ENCODE assay signal across 21 cellular contexts in genomic region chr1:33120436-33121231, GRCh38. TPM values are rescaled to one million over a fixed set of nuclear protein-coding genes. Genes with fewer than 3 reads are reported as not detected.
DNase-seq lines count a peak whose midpoint lies in the region; ATAC-seq, FAIRE-seq and TF ChIP-seq lines count a peak whose summit lies in the region.
"Had no signal": no experiment of that assay in that cellular context is flagged by ENCODE, and none has a peak within 500 bp of the region (broad histone marks: within the 10 kb centered on the region; RNA-seq: fewer than 3 reads in every experiment).

No MANE protein-coding gene starts in this region.

- no peak overlapping the region for H3K27ac ChIP-seq in Karpas-422 (ENCODE audit: low read length)
- H3K27ac ChIP-seq in K562 (ENCODE audit: extremely low read depth, low read depth, low read length), result no peak overlapping the region
- H3K27ac ChIP-seq: 22Rv1, cardiac muscle cell, tibial nerve had no signal

- H3K27me3 ChIP-seq in Karpas-422 (ENCODE audit: low read length) (no peaks in the 10 kb centered on the region), K562 (ENCODE audit: control insufficient read depth in 2 of 2, insufficient read depth in 2 of 2, low read length in 2 of 2) (peaks cover 24 to 49% of the 10 kb centered on the region in 2 experiments; a peak in 4 of 5 replicates)
- H3K27me3 ChIP-seq: cardiac muscle cell, tibial nerve had no signal

- H3K9ac ChIP-seq in Karpas-422 (ENCODE audit: low read length) (peak overlapping the region; percentile 61), K562 (ENCODE audit: insufficient read depth in 1 of 2, low read depth in 2 of 2, low read length in 2 of 2) (no peak overlapping the region)

- intact Hi-C loops in activated CD4-positive, alpha-beta memory T cell treated with anti-CD3 and anti-CD28 coated beads for 36 hours (cut with micrococcal nuclease), result no loop called here
- intact Hi-C loops in K562 (cut with micrococcal nuclease), result no loop called here

- no peaks in the 10 kb centered on the region for H3K79me2 ChIP-seq in Karpas-422 (ENCODE audit: low read length)
- H3K79me2 ChIP-seq in K562 (ENCODE audit: control insufficient read depth, insufficient read depth, low read length), result no peaks in the 10 kb centered on the region

- peaks cover 13% of the 10 kb centered on the region for H3K36me3 Mint-ChIP-seq in activated CD4-positive, alpha-beta memory T cell treated with anti-CD3 and anti-CD28 coated beads, Interleukin-2, amount 10 ng/mL, durations not matched to agents 7 days and 5 days (ENCODE audit: low read depth)
- peaks cover 7% of the 10 kb centered on the region for H3K36me3 Mint-ChIP-seq in activated CD4-positive, alpha-beta memory T cell treated with anti-CD3 and anti-CD28 coated beads for 36 hours

- CTCF ChIA-PET in activated CD4-positive, alpha-beta memory T cell treated with anti-CD3 and anti-CD28 coated beads, Interleukin-2, amount 10 ng/mL, durations not matched to agents 7 days and 5 days (lab: Charles Lee), result interaction anchor here (0.6 kb wide), 1 partner anchor 96 kb away, joined by 5 read pairs; no protein-coding TSS in a partner anchor
- CTCF ChIA-PET in activated CD4-positive, alpha-beta memory T cell treated with anti-CD3 and anti-CD28 coated beads for 36 hours (lab: Charles Lee), result interaction anchor here (1.0 kb wide), 1 partner anchor 25 kb away, joined by 3 read pairs; no protein-coding TSS in a partner anchor
- CTCF ChIA-PET in K562 (lab: Yijun Ruan, JAX; ENCODE audit: low intra/inter-chr PET ratio), result no interaction called here

- in situ Hi-C loops in K562 (cut with MboI), result no loop called here
- in situ Hi-C loops in G401 (cut with HindIII; ENCODE audit: low sequenced_read_pairs), result no loop called here

- no peaks in the 10 kb centered on the region for H3K27me3 Mint-ChIP-seq in activated CD4-positive, alpha-beta memory T cell treated with anti-CD3 and anti-CD28 coated beads, Interleukin-2, amount 10 ng/mL, durations not matched to agents 7 days and 5 days
- no peaks in the 10 kb centered on the region for H3K27me3 Mint-ChIP-seq in activated CD4-positive, alpha-beta memory T cell treated with anti-CD3 and anti-CD28 coated beads for 36 hours

- H3K4me3 ChIP-seq in Karpas-422 (ENCODE audit: low read length), result peak overlapping the region; percentile 51; the same call in 1 of the 2 replicates
- no peak overlapping the region for H3K4me3 ChIP-seq in K562
- H3K4me3 ChIP-seq: cardiac muscle cell, tibial nerve had no signal

- H2AFZ ChIP-seq in Karpas-422 (ENCODE audit: low read length) (peak overlapping the region; percentile 55; the same call in 1 of the 2 replicates), K562 (ENCODE audit: low read depth, low read length) (no peak overlapping the region)

- 0 out of 2 replicates have a peak, but pooled peaks cover 4% of the 10 kb centered on the region for H3K36me3 ChIP-seq in Karpas-422 (ENCODE audit: insufficient read depth, low read length)
- no peaks in the 10 kb centered on the region for H3K36me3 ChIP-seq in K562 (ENCODE audit: control insufficient read depth, insufficient read depth, low read length)
- H3K36me3 ChIP-seq: cardiac muscle cell had no signal

- H3K4me1 Mint-ChIP-seq in activated CD4-positive, alpha-beta memory T cell treated with anti-CD3 and anti-CD28 coated beads, Interleukin-2, amount 10 ng/mL, durations not matched to agents 7 days and 5 days, result peaks cover 6% of the 10 kb centered on the region
- peaks cover 5% of the 10 kb centered on the region for H3K4me1 Mint-ChIP-seq in activated CD4-positive, alpha-beta memory T cell treated with anti-CD3 and anti-CD28 coated beads for 36 hours (ENCODE audit: low read depth)

- H3K27ac Mint-ChIP-seq in activated CD4-positive, alpha-beta memory T cell treated with anti-CD3 and anti-CD28 coated beads, Interleukin-2, amount 10 ng/mL, durations not matched to agents 7 days and 5 days, result no peak overlapping the region
- H3K27ac Mint-ChIP-seq in activated CD4-positive, alpha-beta memory T cell treated with anti-CD3 and anti-CD28 coated beads for 36 hours, result no peak overlapping the region
- H3K27ac Mint-ChIP-seq: activated B cell treated with CpG ODN at 0.5 μM for 24 hours; activated naive CD4-positive, alpha-beta T cell treated with anti-CD3 and anti-CD28 coated beads, Interleukin-2, amount 50 U/mL, for 72 hours; HFFc6; stimulated activated memory B cell treated with anti-CD40 and anti-IgM and Interleukin-4, amounts not matched to agents 10 μg/mL and 1 μg/mL and 100 μg/mL, for 72 hours; T-helper 1 cell treated with Interleukin-12 subunit alpha and Interleukin-12 subunit beta and Interleukin-4 antibody, amounts not matched to agents 30 μg/mL and 1 μg/mL, for 36 hours had no signal

- H4K20me1 ChIP-seq in Karpas-422 (ENCODE audit: insufficient read depth, low read depth, low read length) (no peaks in the 10 kb centered on the region), K562 (replicated peaks; ENCODE audit: control insufficient read depth, insufficient read depth, low read length) (no peaks in the 10 kb centered on the region; the same call in 1 of the 2 replicates)

- TF ChIP-seq EP300 in K562 (IDR thresholded peaks at IDR 0.05; ENCODE audit: low read length), result no peak

- peak; percentile 57 for ATAC-seq in K562
- peak; percentile 89 for ATAC-seq in omental fat pad (ENCODE audit: low FRiP score)
- ATAC-seq in HG03280 (IDR thresholded peaks at IDR 0.05; ENCODE audit: unreplicated experiment), result no peak
- ATAC-seq in GM19467 (IDR thresholded peaks at IDR 0.05; ENCODE audit: unreplicated experiment), result no peak
- ATAC-seq: activated naive CD4-positive, alpha-beta T cell treated with anti-CD3 and anti-CD28 coated beads, Interleukin-2, amount 50 U/mL, for 72 hours; stimulated activated memory B cell treated with anti-CD40 and anti-IgM and Interleukin-4, amounts not matched to agents 10 μg/mL and 1 μg/mL and 100 μg/mL, for 72 hours had no signal

- no peaks in the 10 kb centered on the region for H3K9me2 ChIP-seq in Karpas-422 (replicated peaks; ENCODE audit: insufficient read depth, low read length)

- 8% methylated on average over 8 of the region's 8 CpGs for WGBS in K562 (ENCODE audit: insufficient coverage, low coverage, missing lambda C conversion rate)

- POLR2A ChIA-PET in activated CD4-positive, alpha-beta memory T cell treated with anti-CD3 and anti-CD28 coated beads, Interleukin-2, amount 10 ng/mL, durations not matched to agents 7 days and 5 days (lab: Charles Lee), result interaction anchor here (1.4 kb wide), 1 partner anchor 22 kb away, joined by 5 read pairs; no protein-coding TSS in a partner anchor
- POLR2A ChIA-PET in activated CD4-positive, alpha-beta memory T cell treated with anti-CD3 and anti-CD28 coated beads for 36 hours (lab: Charles Lee), result no interaction called here
- POLR2A ChIA-PET in K562 (lab: Yijun Ruan, JAX), result interaction anchor here (0.8 kb wide), 1 partner anchor 13 kb away, joined by 3 read pairs; no protein-coding TSS in a partner anchor

- no peaks in the 10 kb centered on the region for H3K9me1 ChIP-seq in K562 (ENCODE audit: control insufficient read depth, insufficient read depth, low read length)

- no peak for TF ChIP-seq POLR2A in K562 (conservative IDR thresholded peaks at IDR 0.05)

- DNase-seq in activated CD4-positive, alpha-beta memory T cell treated with anti-CD3 and anti-CD28 coated beads, Interleukin-2, amount 10 ng/mL, durations not matched to agents 7 days and 5 days, result peak; percentile 14
- no peak for DNase-seq in activated CD4-positive, alpha-beta memory T cell treated with anti-CD3 and anti-CD28 coated beads for 36 hours
- DNase-seq in Karpas-422 (peak; percentile 69), K562 (ENCODE audit: extremely low read depth in 1 of 4, low spot score in 3 of 4) (no peak), omental fat pad (ENCODE audit: low spot score) (no peak), G401 (ENCODE audit: low spot score) (no peak)
- DNase-seq: activated B cell treated with CpG ODN at 0.5 μM for 24 hours, DMS79 treated with DMSO at 0.1 percent for 48 hours, HFFc6, NCI-H1694, NCI-H446, posterior cingulate gyrus, small intestine had no signal

- no TSS peak for BruUV-seq in K562 (replicated peaks; lab: Mats Ljungman, UMichigan)

- no peak for TF ChIP-seq RAD21 in K562 (CRISPR knock-in tag; conservative IDR thresholded peaks at IDR 0.05 in 1 of 2, IDR thresholded peaks at IDR 0.05 in 1 of 2)

- H3K4me2 ChIP-seq in Karpas-422 (ENCODE audit: low read depth, low read length, poor library complexity, severe bottlenecking) (peak overlapping the region; percentile 63), K562 (ENCODE audit: insufficient read depth, low read length) (no peak overlapping the region)

- no peak for FAIRE-seq in K562 (lab: Jason Lieb, UNC)
- FAIRE-seq: small intestine had no signal

- H3K4me3 Mint-ChIP-seq in activated CD4-positive, alpha-beta memory T cell treated with anti-CD3 and anti-CD28 coated beads, Interleukin-2, amount 10 ng/mL, durations not matched to agents 7 days and 5 days, result no peak overlapping the region
- H3K4me3 Mint-ChIP-seq in activated CD4-positive, alpha-beta memory T cell treated with anti-CD3 and anti-CD28 coated beads for 36 hours, result no peak overlapping the region
- H3K4me3 Mint-ChIP-seq: activated B cell treated with CpG ODN at 0.5 μM for 24 hours; HFFc6; stimulated activated memory B cell treated with anti-CD40 and anti-IgM and Interleukin-4, amounts not matched to agents 10 μg/mL and 1 μg/mL and 100 μg/mL, for 72 hours; T-helper 1 cell treated with Interleukin-12 subunit alpha and Interleukin-12 subunit beta and Interleukin-4 antibody, amounts not matched to agents 30 μg/mL and 1 μg/mL, for 36 hours had no signal

- H3K9me3 ChIP-seq in Karpas-422 (ENCODE audit: low read length), result no peaks in the 10 kb centered on the region
- H3K9me3 ChIP-seq in K562 (replicated peaks; ENCODE audit: control insufficient read depth, insufficient read depth, low read depth, low read length), result no peaks in the 10 kb centered on the region
- H3K9me3 ChIP-seq: tibial nerve had no signal

- H3K4me1 ChIP-seq in Karpas-422 (ENCODE audit: low read length), result peaks cover 18% of the 10 kb centered on the region
- peaks cover 0 to 5% of the 10 kb centered on the region in 2 experiments; a peak in 1 of 5 replicates for H3K4me1 ChIP-seq in K562 (replicated peaks in 1 of 2; ENCODE audit: control insufficient read depth in 2 of 2, insufficient read depth in 2 of 2, low read length in 2 of 2)
- H3K4me1 ChIP-seq: tibial nerve had no signal

- TF ChIP-seq CTCF in K562 (IDR thresholded peaks at IDR 0.05 in 2 of 3, conservative IDR thresholded peaks at IDR 0.05 in 1 of 3; ENCODE audit: insufficient read depth in 2 of 3, low read depth in 1 of 3, low read length in 3 of 3) (no peak), omental fat pad (IDR thresholded peaks at IDR 0.05) (no peak)

- H3K9me3 Mint-ChIP-seq in activated CD4-positive, alpha-beta memory T cell treated with anti-CD3 and anti-CD28 coated beads, Interleukin-2, amount 10 ng/mL, durations not matched to agents 7 days and 5 days, result no peaks in the 10 kb centered on the region
- H3K9me3 Mint-ChIP-seq in activated CD4-positive, alpha-beta memory T cell treated with anti-CD3 and anti-CD28 coated beads for 36 hours, result no peaks in the 10 kb centered on the region
- H3K9me3 Mint-ChIP-seq: activated naive CD4-positive, alpha-beta T cell treated with anti-CD3 and anti-CD28 coated beads, Interleukin-2, amount 50 U/mL, for 72 hours; HFFc6; T-helper 1 cell treated with Interleukin-12 subunit alpha and Interleukin-12 subunit beta and Interleukin-4 antibody, amounts not matched to agents 30 μg/mL and 1 μg/mL, for 36 hours had no signal

RNA-seq across cellular contexts. Expression of gene AZIN2, which starts 39.7 kb away (rescaled TPM):
- total RNA-seq in activated CD4-positive, alpha-beta memory T cell treated with anti-CD3 and anti-CD28 coated beads, Interleukin-2, amount 10 ng/mL, durations not matched to agents 7 days and 5 days, result 1 to 10 TPM; 3.9 to 4.5 TPM
- 1 to 10 TPM; 2.5 to 2.9 TPM for total RNA-seq in activated CD4-positive, alpha-beta memory T cell treated with anti-CD3 and anti-CD28 coated beads for 36 hours
- 0.30 and 1.8 TPM in 2 replicates for total RNA-seq in Karpas-422 (2014; rRNA removed; shearing (Covaris generic); ENCODE audit: low replicate concordance)
- 3.5 and 3.7 TPM in 2 replicates for total RNA-seq in K562 (2011; cell fraction: chromatin; rRNA removed; ENCODE audit: low replicate concordance)
- total RNA-seq in K562 (2011; cell fraction: nucleolus; rRNA removed), result 2.2 and 6.7 TPM in 2 replicates
- total RNA-seq in K562 (2011; cell fraction: nucleoplasm; rRNA removed), result 1.5 and 3.9 TPM in 2 replicates
- total RNA-seq in K562 (2014; rRNA removed), result 0.61 and 0.91 TPM in 2 replicates
- total RNA-seq in K562 (2014; rRNA removed; fragmentation: Illumina TruSeq; extraction: Trizol), result 0.18 and 0.57 TPM in 2 replicates
- 0.14 and 0.23 TPM in 2 replicates for total RNA-seq in K562 (2015; rRNA removed; fragmentation: Illumina TruSeq; extraction: Trizol)
- 0.36 and 0.42 TPM in 2 replicates for total RNA-seq in K562 (2021)
- 0.41 and 0.68 TPM in 2 replicates for polyA plus RNA-seq in K562 (2011; rRNA removed)
- 0.41 and 0.57 TPM in 2 replicates for polyA plus RNA-seq in K562 (2011; cell fraction: cytosol; rRNA removed)
- 1.8 and 1.9 TPM in 2 replicates for polyA plus RNA-seq in K562 (2011; cell fraction: nucleus; rRNA removed)
- polyA plus RNA-seq in K562 (2012), result 0.65 and 1.1 TPM in 2 replicates
- polyA plus RNA-seq in K562 (2014; fragmentation: Illumina TruSeq; extraction: Trizol), result 0.06 and 0.82 TPM in 2 replicates
- polyA plus RNA-seq in K562 (2014; fragmentation: Nextera tagmentation; extraction: Ambion mirVana), result not detected
- 0.22 and 0.56 TPM in 2 replicates for polyA plus RNA-seq in K562 (2014; rRNA removed)
- 0.39 and 0.77 TPM in 2 replicates for polyA minus RNA-seq in K562 (2011; rRNA and poly(A)+ RNA removed)
- not detected in 2 replicates for polyA minus RNA-seq in K562 (2011; cell fraction: cytosol; rRNA and poly(A)+ RNA removed)
- polyA minus RNA-seq in K562 (2011; cell fraction: nucleus; rRNA and poly(A)+ RNA removed), result 1.2 and 2.2 TPM in 2 replicates
- 1 to 10 TPM; 1.8 to 5.3 (median 3.5) TPM for total RNA-seq in omental fat pad
- 13.1 and 13.6 TPM in 2 replicates for total RNA-seq in G401 (2014; rRNA removed; shearing (Covaris generic))

Comparison
In these comparisons a context has a peak if more than half of its experiments do, and no peak if none do; other contexts are left out.
1. DNase-seq: peak in activated CD4-positive, alpha-beta memory T cell treated with anti-CD3 and anti-CD28 coated beads, Interleukin-2, amount 10 ng/mL, durations not matched to agents 7 days and 5 days (single experiment) and Karpas-422 (single experiment); none in activated CD4-positive, alpha-beta memory T cell treated with anti-CD3 and anti-CD28 coated beads for 36 hours (single experiment), K562 (0 of 4), omental fat pad (single experiment) and G401 (single experiment).
2. ATAC-seq: peak in K562 (single experiment) and omental fat pad (single experiment); none in HG03280 (single experiment) and GM19467 (single experiment).